10 cellular contexts compared by ENCODE assay signal in genomic region chr11:105598371-105598770, GRCh38. TPM values are rescaled to one million over a fixed set of nuclear protein-coding genes. Genes with fewer than 3 reads are reported as not detected.
"Had no signal": no experiment of that assay in that cellular context is flagged by ENCODE, and none has a peak within 500 bp of the region (broad histone marks: within the 10 kb centered on the region; RNA-seq: fewer than 3 reads in every experiment).

No MANE protein-coding gene starts in this region.

- H3K36me3 Mint-ChIP-seq: IgD-negative memory B cell had no signal

- H3K27ac Mint-ChIP-seq: IgD-negative memory B cell had no signal

- H3K4me1 Mint-ChIP-seq: IgD-negative memory B cell had no signal

- H3K4me3 Mint-ChIP-seq: IgD-negative memory B cell had no signal

- H3K27me3 Mint-ChIP-seq: IgD-negative memory B cell had no signal

- H3K27ac ChIP-seq: HL-60 had no signal

- DNase-seq: IMR-90, KBM-7, KG1 had no signal

- ATAC-seq: HepG2, K562 had no signal

- H3K4me3 ChIP-seq: K562 had no signal

- FAIRE-seq: HepG2, HTR-8/SVneo, K562 had no signal

RNA-seq across cellular contexts. Expression of gene GRIA4, which starts 11.5 kb away (rescaled TPM):
- total RNA-seq: HepG2, HT-29, HT1080, K562 had no signal
- polyA plus RNA-seq: HepG2, IgD-negative memory B cell, K562 had no signal
